Comparison of ENCODE assay signal across 9 cellular contexts in the genomic region with DNA sequence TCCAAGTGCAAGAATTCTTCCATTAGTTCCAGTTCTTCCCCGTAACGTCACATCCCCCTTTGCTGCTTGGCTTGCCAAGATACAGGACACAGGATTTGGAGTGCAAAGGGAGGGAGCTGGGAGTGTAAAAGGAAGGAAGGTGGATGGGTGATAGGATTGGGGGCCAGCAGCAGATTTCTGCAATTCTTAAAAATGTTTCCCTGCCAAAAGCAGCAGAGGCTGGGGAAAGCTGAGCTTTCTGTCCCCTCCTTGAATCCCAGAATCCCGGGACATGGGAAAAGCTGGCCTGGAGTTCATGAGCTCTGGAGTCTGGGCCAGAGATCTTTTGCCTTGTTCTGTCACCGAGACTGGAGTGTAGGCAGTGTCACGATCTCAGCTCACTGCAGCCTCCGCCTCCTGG.
DNase-seq lines count a peak whose midpoint lies in the region; ATAC-seq and TF ChIP-seq lines count a peak whose summit lies in the region.
"Had no signal": no experiment of that assay in that cellular context is flagged by ENCODE, and none has a peak within 500 bp of the region (broad histone marks: within the 10 kb centered on the region; RNA-seq: fewer than 3 reads in every experiment).

No MANE protein-coding gene starts in this region.

- H3K9me3 ChIP-seq in endocrine pancreas (ENCODE audit: control insufficient read depth, low read length) (no peaks in the 10 kb centered on the region), testis (no peaks in the 10 kb centered on the region)
- H3K9me3 ChIP-seq: mucosa of descending colon had no signal

- no peak for TF ChIP-seq CTCF in testis (IDR thresholded peaks at IDR 0.05)

- DNase-seq in NCI-H69 (lab: John Stamatoyannopoulos, UW) (peak; percentile 15), medulla oblongata (ENCODE audit: extremely low spot score) (peak; percentile 40), testis (peak; percentile 42), NCI-H510A (lab: John Stamatoyannopoulos, UW) (no peak), EL (no peak)
- DNase-seq: NCI-H2029 treated with DMSO at 0.1 percent for 48 hours had no signal

- peak overlapping the region; percentile 27 to 43 for H3K27ac ChIP-seq in testis

- H3K9ac ChIP-seq in endocrine pancreas (ENCODE audit: control insufficient read depth, insufficient read depth, low read length): no peak overlapping the region

- no peak for ATAC-seq in HG02588 (IDR thresholded peaks at IDR 0.05; ENCODE audit: unreplicated experiment)

- H3K4me3 ChIP-seq in endocrine pancreas (ENCODE audit: control insufficient read depth, insufficient read depth, low read length) (peak overlapping the region; percentile 77), testis (peak overlapping the region in 1 of 2 donors; percentile 79)
- H3K4me3 ChIP-seq: mucosa of descending colon had no signal

- no peak for TF ChIP-seq POLR2A in testis (IDR thresholded peaks at IDR 0.05)

- H3K27me3 ChIP-seq in endocrine pancreas (ENCODE audit: control insufficient read depth, insufficient read depth, low read length): no peaks in the 10 kb centered on the region
- no peaks in the 10 kb centered on the region for H3K27me3 ChIP-seq in testis

- H3K36me3 ChIP-seq in endocrine pancreas (ENCODE audit: control insufficient read depth, insufficient read depth, low read length) (no peaks in the 10 kb centered on the region), testis (ENCODE audit: low read depth, missing control alignments) (no peaks in the 10 kb centered on the region)

- WGBS in testis, 2 donors: 35 to 39% methylated on average over 6 of the region's 6 CpGs

- no peaks in the 10 kb centered on the region for H3K4me1 ChIP-seq in endocrine pancreas (ENCODE audit: control insufficient read depth, insufficient read depth, low read length)
- H3K4me1 ChIP-seq in testis: peaks cover 21% of the 10 kb centered on the region

- intact Hi-C loops in testis (cut with DNase I; ENCODE audit: low total_unique reads): no loop called here

Comparison
In these comparisons a context has a peak if more than half of its experiments do, and no peak if none do; other contexts are left out.
1. DNase-seq: peak in NCI-H69 (single experiment), medulla oblongata (single experiment) and testis (single experiment); none in NCI-H510A (single experiment) and EL (single experiment).